Comparison of ENCODE assay signal across 16 cellular contexts in genomic region chr2:233439191-233439590, GRCh38.
DNase-seq lines count a peak whose midpoint lies in the region; ATAC-seq and TF ChIP-seq lines count a peak whose summit lies in the region.
"Had no signal": no experiment of that assay in that cellular context is flagged by ENCODE, and none has a peak within 500 bp of the region (broad histone marks: within the 10 kb centered on the region; RNA-seq: fewer than 3 reads in every experiment).

No MANE protein-coding gene starts in this region.

- TF ChIP-seq POLR2A in thyroid gland (IDR thresholded peaks at IDR 0.05), result no peak

- H3K9me3 Mint-ChIP-seq in HFFc6 (no peaks in the 10 kb centered on the region), activated B cell treated with CpG ODN at 0.5 μM for 24 hours (no peaks in the 10 kb centered on the region)
- H3K9me3 Mint-ChIP-seq: activated CD4-positive, alpha-beta memory T cell treated with anti-CD3 and anti-CD28 coated beads for 36 hours; activated naive CD4-positive, alpha-beta T cell treated with anti-CD3 and anti-CD28 coated beads for 36 hours; T-helper 2 cell treated with Interferon-gamma antibody and Interleukin-4, amounts not matched to agents 5 μg/mL and 100 μg/mL, for 36 hours had no signal

- 75 to 82% methylated on average over 9 of the region's 9 CpGs for WGBS in thyroid gland, 2 donors

- no peaks in the 10 kb centered on the region; the same call in 1 of the 2 replicates for H3K36me3 Mint-ChIP-seq in HFFc6 (ENCODE audit: low read depth)
- H3K36me3 Mint-ChIP-seq in activated B cell treated with CpG ODN at 0.5 μM for 24 hours (ENCODE audit: low read depth), result peaks cover 94% of the 10 kb centered on the region

- POLR2A ChIA-PET in activated B cell treated with CpG ODN at 0.5 μM for 24 hours (lab: Charles Lee), result interaction anchor here (0.7 kb wide), 1 partner anchor 35 kb away, joined by 4 read pairs; no protein-coding TSS in a partner anchor

- no peak for ATAC-seq in activated B cell treated with CpG ODN at 0.5 μM for 24 hours (ENCODE audit: low read depth)

- H3K4me1 Mint-ChIP-seq in HFFc6 (ENCODE audit: low read depth), result peaks cover 6% of the 10 kb centered on the region
- peaks cover 30% of the 10 kb centered on the region for H3K4me1 Mint-ChIP-seq in activated B cell treated with CpG ODN at 0.5 μM for 24 hours

- no peak overlapping the region for H3K27ac Mint-ChIP-seq in HFFc6
- peak overlapping the region; percentile 24 for H3K27ac Mint-ChIP-seq in activated B cell treated with CpG ODN at 0.5 μM for 24 hours
- H3K27ac Mint-ChIP-seq: activated CD4-positive, alpha-beta memory T cell treated with anti-CD3 and anti-CD28 coated beads for 36 hours; activated naive CD4-positive, alpha-beta T cell treated with anti-CD3 and anti-CD28 coated beads for 36 hours had no signal

- H3K27me3 ChIP-seq in left ventricle myocardium inferior (ENCODE audit: low read depth) (no peaks in the 10 kb centered on the region), thyroid gland (no peaks in the 10 kb centered on the region)

- H3K4me1 ChIP-seq in left ventricle myocardium inferior, result peaks cover 61% of the 10 kb centered on the region
- H3K4me1 ChIP-seq in thyroid gland, result peaks cover 10 to 20% of the 10 kb centered on the region in 2 donors

- TF ChIP-seq CTCF in HFFc6 (IDR thresholded peaks at IDR 0.05) (no peak), activated B cell treated with CpG ODN at 0.5 μM for 24 hours (IDR thresholded peaks at IDR 0.05) (no peak), left ventricle myocardium inferior (IDR thresholded peaks at IDR 0.05; ENCODE audit: borderline replicate concordance) (no peak), thyroid gland (IDR thresholded peaks at IDR 0.05) (no peak)

- H3K27me3 Mint-ChIP-seq in HFFc6 (ENCODE audit: insufficient read depth) (peaks cover 5% of the 10 kb centered on the region; the same call in 1 of the 2 replicates), activated B cell treated with CpG ODN at 0.5 μM for 24 hours (no peaks in the 10 kb centered on the region)
- H3K27me3 Mint-ChIP-seq: activated CD4-positive, alpha-beta memory T cell treated with anti-CD3 and anti-CD28 coated beads for 36 hours had no signal

- H3K4me3 Mint-ChIP-seq in HFFc6 (no peak overlapping the region), activated B cell treated with CpG ODN at 0.5 μM for 24 hours (no peak overlapping the region)
- H3K4me3 Mint-ChIP-seq: activated CD4-positive, alpha-beta memory T cell treated with anti-CD3 and anti-CD28 coated beads for 36 hours; activated naive CD4-positive, alpha-beta T cell treated with anti-CD3 and anti-CD28 coated beads for 36 hours; T-helper 2 cell treated with Interferon-gamma antibody and Interleukin-4, amounts not matched to agents 5 μg/mL and 100 μg/mL, for 36 hours had no signal

- CTCF ChIA-PET in activated B cell treated with CpG ODN at 0.5 μM for 24 hours (lab: Charles Lee), result interaction anchor here (0.9 to 1.7 kb wide), 3 partner anchors 32 to 38 kb away, joined by 3 to 6 read pairs (median 6); no protein-coding TSS in a partner anchor

- H3K4me3 ChIP-seq in left ventricle myocardium inferior (no peak overlapping the region), thyroid gland (replicated peaks in 1 of 3) (no peak overlapping the region)

- DNase-seq in HFFc6 (peak; percentile 13), activated B cell treated with CpG ODN at 0.5 μM for 24 hours (no peak), left ventricle myocardium inferior (peak; percentile 50), posterior vena cava (ENCODE audit: low spot score) (peak; percentile 89), thyroid gland (no peak), SK-N-DZ (ENCODE audit: low spot score) (no peak), LoVo (ENCODE audit: low spot score) (no peak)
- DNase-seq: activated CD4-positive, alpha-beta memory T cell treated with anti-CD3 and anti-CD28 coated beads for 36 hours; activated naive CD4-positive, alpha-beta T cell treated with anti-CD3 and anti-CD28 coated beads for 36 hours; EL; erythroblast; Karpas-422; NCI-H146; NCI-H526 treated with DMSO at 0.1 percent for 48 hours; stimulated activated naive CD4-positive, alpha-beta T cell treated with Interleukin-2 at 50 U/mL for 16 hours had no signal

- H3K36me3 ChIP-seq in left ventricle myocardium inferior, result peaks cover 67% of the 10 kb centered on the region
- peaks cover 16 to 21% of the 10 kb centered on the region in 2 donors for H3K36me3 ChIP-seq in thyroid gland

- H3K9me3 ChIP-seq in left ventricle myocardium inferior (replicated peaks), result no peaks in the 10 kb centered on the region
- H3K9me3 ChIP-seq in thyroid gland, result no peaks in the 10 kb centered on the region

- no peak overlapping the region for H3K27ac ChIP-seq in left ventricle myocardium inferior (replicated peaks)
- no peak overlapping the region for H3K27ac ChIP-seq in thyroid gland

- intact Hi-C loops in activated B cell treated with CpG ODN at 0.5 μM for 24 hours (cut with micrococcal nuclease) (no loop called here), left ventricle myocardium inferior (cut with micrococcal nuclease) (no loop called here), posterior vena cava (cut with DNase I) (no loop called here), thyroid gland (cut with DNase I) (no loop called here)

Comparison
In these comparisons a context has a peak if more than half of its experiments do, and no peak if none do; other contexts are left out.
1. DNase-seq: peak in HFFc6 (single experiment), left ventricle myocardium inferior (single experiment) and posterior vena cava (single experiment); none in activated B cell treated with CpG ODN at 0.5 μM for 24 hours (single experiment), thyroid gland (0 of 2), SK-N-DZ (single experiment) and LoVo (single experiment).